24 cellular contexts compared by ENCODE assay signal in genomic region chr3:109372639-109373038, GRCh38. TPM values are rescaled to one million over a fixed set of nuclear protein-coding genes. Genes with fewer than 3 reads are reported as not detected.
"Had no signal": no experiment of that assay in that cellular context is flagged by ENCODE, and none has a peak within 500 bp of the region (broad histone marks: within the 10 kb centered on the region; RNA-seq: fewer than 3 reads in every experiment).

No MANE protein-coding gene starts in this region.

- FAIRE-seq: HTR-8/SVneo, RCC 7860 had no signal

- H3K4me2 ChIP-seq: SK-N-SH had no signal

- H3K9ac ChIP-seq: SK-N-SH had no signal

- DNase-seq: KBM-7, MV-4-11, NCI-H1048, NCI-H1105, NCI-H1417, NCI-H1436 treated with DMSO at 0.1 percent for 48 hours, NCI-H1694, NCI-H187 treated with DMSO at 0.1 percent for 48 hours, NCI-H2029 treated with DMSO at 0.1 percent for 48 hours, NCI-H2171 treated with DMSO at 0.1 percent for 48 hours, NCI-H345, NCI-H446 treated with DMSO at 0.1 percent for 48 hours, NCI-H510A treated with DMSO at 0.1 percent for 48 hours, NCI-H526, Right ventricle myocardium superior, RPMI8226, SIG-M5, SK-N-SH had no signal

- H3K9me3 ChIP-seq: SK-N-SH had no signal

- H3K27ac ChIP-seq: HL-60 had no signal

RNA-seq across cellular contexts. Expression of gene DPPA4, which starts 35.3 kb away (rescaled TPM):
- total RNA-seq: MCF 10A, Right ventricle myocardium superior, SK-MEL-5 had no signal
- polyA plus RNA-seq: SK-N-SH had no signal

RNA-seq across cellular contexts. Expression of gene DPPA2, which starts 56.3 kb away (rescaled TPM):
- total RNA-seq: LHCN-M2, MCF 10A, Right ventricle myocardium superior, SK-MEL-5 had no signal
- polyA plus RNA-seq: SK-N-SH had no signal
